2 cellular contexts compared by ENCODE assay signal in genomic region chr20:53788253-53789022, GRCh38.
TF ChIP-seq lines count a peak whose summit lies in the region.

No MANE protein-coding gene starts in this region.

TF ChIP-seq in GM23338, 12 proteins besides CTCF, POLR2A, EP300 and RAD21:
- TF ChIP-seq JUNB (IDR thresholded peaks at IDR 0.05; ENCODE audit: unreplicated experiment) (no peak), STAT1 (IDR thresholded peaks at IDR 0.05; ENCODE audit: unreplicated experiment) (no peak)
- TF ChIP-seq, protein P1, sequence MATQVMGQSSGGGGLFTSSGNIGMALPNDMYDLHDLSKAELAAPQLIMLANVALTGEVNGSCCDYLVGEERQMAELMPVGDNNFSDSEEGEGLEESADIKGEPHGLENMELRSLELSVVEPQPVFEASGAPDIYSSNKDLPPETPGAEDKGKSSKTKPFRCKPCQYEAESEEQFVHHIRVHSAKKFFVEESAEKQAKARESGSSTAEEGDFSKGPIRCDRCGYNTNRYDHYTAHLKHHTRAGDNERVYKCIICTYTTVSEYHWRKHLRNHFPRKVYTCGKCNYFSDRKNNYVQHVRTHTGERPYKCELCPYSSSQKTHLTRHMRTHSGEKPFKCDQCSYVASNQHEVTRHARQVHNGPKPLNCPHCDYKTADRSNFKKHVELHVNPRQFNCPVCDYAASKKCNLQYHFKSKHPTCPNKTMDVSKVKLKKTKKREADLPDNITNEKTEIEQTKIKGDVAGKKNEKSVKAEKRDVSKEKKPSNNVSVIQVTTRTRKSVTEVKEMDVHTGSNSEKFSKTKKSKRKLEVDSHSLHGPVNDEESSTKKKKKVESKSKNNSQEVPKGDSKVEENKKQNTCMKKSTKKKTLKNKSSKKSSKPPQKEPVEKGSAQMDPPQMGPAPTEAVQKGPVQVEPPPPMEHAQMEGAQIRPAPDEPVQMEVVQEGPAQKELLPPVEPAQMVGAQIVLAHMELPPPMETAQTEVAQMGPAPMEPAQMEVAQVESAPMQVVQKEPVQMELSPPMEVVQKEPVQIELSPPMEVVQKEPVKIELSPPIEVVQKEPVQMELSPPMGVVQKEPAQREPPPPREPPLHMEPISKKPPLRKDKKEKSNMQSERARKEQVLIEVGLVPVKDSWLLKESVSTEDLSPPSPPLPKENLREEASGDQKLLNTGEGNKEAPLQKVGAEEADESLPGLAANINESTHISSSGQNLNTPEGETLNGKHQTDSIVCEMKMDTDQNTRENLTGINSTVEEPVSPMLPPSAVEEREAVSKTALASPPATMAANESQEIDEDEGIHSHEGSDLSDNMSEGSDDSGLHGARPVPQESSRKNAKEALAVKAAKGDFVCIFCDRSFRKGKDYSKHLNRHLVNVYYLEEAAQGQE (IDR thresholded peaks at IDR 0.05; ENCODE audit: unreplicated experiment) = no peak

TF ChIP-seq in K562, 482 proteins besides CTCF, POLR2A, EP300 and RAD21 (continues in another document):
- no peak for TF ChIP-seq CC2D1A (IDR thresholded peaks at IDR 0.05)
- TF ChIP-seq NFIX (CRISPR knock-in tag; IDR thresholded peaks at IDR 0.05; ENCODE audit: low read depth) = no peak
- TF ChIP-seq XRCC4 (IDR thresholded peaks at IDR 0.05; ENCODE audit: extremely low read depth, insufficient read depth, insufficient read length) = no peak
- TF ChIP-seq C11orf30 (IDR thresholded peaks at IDR 0.05; ENCODE audit: low read depth) = peak; percentile 66; the same call in 1 of the 2 replicates
- no peak for TF ChIP-seq GATAD2A (IDR thresholded peaks at IDR 0.05)
- no peak for TF ChIP-seq ILF3 (IDR thresholded peaks at IDR 0.05; ENCODE audit: borderline replicate concordance)
- TF ChIP-seq ZNF408 (CRISPR knock-in tag; IDR thresholded peaks at IDR 0.05; ENCODE audit: low read depth) = no peak
- TF ChIP-seq ZNF24 (IDR thresholded peaks at IDR 0.05) = peak; percentile 66; the same call in 1 of the 2 replicates
- TF ChIP-seq, protein P2, sequence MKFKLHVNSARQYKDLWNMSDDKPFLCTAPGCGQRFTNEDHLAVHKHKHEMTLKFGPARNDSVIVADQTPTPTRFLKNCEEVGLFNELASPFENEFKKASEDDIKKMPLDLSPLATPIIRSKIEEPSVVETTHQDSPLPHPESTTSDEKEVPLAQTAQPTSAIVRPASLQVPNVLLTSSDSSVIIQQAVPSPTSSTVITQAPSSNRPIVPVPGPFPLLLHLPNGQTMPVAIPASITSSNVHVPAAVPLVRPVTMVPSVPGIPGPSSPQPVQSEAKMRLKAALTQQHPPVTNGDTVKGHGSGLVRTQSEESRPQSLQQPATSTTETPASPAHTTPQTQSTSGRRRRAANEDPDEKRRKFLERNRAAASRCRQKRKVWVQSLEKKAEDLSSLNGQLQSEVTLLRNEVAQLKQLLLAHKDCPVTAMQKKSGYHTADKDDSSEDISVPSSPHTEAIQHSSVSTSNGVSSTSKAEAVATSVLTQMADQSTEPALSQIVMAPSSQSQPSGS (CRISPR knock-in tag; IDR thresholded peaks at IDR 0.05) = no peak
- TF ChIP-seq FOXP1 (CRISPR knock-in tag; IDR thresholded peaks at IDR 0.05) = no peak
- TF ChIP-seq, protein P3, sequence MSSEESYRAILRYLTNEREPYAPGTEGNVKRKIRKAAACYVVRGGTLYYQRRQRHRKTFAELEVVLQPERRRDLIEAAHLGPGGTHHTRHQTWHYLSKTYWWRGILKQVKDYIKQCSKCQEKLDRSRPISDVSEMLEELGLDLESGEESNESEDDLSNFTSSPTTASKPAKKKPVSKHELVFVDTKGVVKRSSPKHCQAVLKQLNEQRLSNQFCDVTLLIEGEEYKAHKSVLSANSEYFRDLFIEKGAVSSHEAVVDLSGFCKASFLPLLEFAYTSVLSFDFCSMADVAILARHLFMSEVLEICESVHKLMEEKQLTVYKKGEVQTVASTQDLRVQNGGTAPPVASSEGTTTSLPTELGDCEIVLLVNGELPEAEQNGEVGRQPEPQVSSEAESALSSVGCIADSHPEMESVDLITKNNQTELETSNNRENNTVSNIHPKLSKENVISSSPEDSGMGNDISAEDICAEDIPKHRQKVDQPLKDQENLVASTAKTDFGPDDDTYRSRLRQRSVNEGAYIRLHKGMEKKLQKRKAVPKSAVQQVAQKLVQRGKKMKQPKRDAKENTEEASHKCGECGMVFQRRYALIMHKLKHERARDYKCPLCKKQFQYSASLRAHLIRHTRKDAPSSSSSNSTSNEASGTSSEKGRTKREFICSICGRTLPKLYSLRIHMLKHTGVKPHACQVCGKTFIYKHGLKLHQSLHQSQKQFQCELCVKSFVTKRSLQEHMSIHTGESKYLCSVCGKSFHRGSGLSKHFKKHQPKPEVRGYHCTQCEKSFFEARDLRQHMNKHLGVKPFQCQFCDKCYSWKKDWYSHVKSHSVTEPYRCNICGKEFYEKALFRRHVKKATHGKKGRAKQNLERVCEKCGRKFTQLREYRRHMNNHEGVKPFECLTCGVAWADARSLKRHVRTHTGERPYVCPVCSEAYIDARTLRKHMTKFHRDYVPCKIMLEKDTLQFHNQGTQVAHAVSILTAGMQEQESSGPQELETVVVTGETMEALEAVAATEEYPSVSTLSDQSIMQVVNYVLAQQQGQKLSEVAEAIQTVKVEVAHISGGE (CRISPR knock-in tag; IDR thresholded peaks at IDR 0.05) = peak in 1 of 3 experiments; percentile 84; a peak in 2 of 6 replicates
- TF ChIP-seq ZNF316 (IDR thresholded peaks at IDR 0.05) = peak; percentile 77
- no peak for TF ChIP-seq POU5F1 (IDR thresholded peaks at IDR 0.05; ENCODE audit: borderline replicate concordance, low read depth, low read length, partially characterized antibody)
- no peak for TF ChIP-seq SRSF1 (IDR thresholded peaks at IDR 0.05; ENCODE audit: low read depth, low read length)
- TF ChIP-seq FOXJ3 (CRISPR knock-in tag; IDR thresholded peaks at IDR 0.05) = no peak
- peak; percentile 82 for TF ChIP-seq MAFK (IDR thresholded peaks at IDR 0.05; ENCODE audit: low read length)
- no peak for TF ChIP-seq CBFB (CRISPR knock-in tag; IDR thresholded peaks at IDR 0.05)
- TF ChIP-seq, protein P4, sequence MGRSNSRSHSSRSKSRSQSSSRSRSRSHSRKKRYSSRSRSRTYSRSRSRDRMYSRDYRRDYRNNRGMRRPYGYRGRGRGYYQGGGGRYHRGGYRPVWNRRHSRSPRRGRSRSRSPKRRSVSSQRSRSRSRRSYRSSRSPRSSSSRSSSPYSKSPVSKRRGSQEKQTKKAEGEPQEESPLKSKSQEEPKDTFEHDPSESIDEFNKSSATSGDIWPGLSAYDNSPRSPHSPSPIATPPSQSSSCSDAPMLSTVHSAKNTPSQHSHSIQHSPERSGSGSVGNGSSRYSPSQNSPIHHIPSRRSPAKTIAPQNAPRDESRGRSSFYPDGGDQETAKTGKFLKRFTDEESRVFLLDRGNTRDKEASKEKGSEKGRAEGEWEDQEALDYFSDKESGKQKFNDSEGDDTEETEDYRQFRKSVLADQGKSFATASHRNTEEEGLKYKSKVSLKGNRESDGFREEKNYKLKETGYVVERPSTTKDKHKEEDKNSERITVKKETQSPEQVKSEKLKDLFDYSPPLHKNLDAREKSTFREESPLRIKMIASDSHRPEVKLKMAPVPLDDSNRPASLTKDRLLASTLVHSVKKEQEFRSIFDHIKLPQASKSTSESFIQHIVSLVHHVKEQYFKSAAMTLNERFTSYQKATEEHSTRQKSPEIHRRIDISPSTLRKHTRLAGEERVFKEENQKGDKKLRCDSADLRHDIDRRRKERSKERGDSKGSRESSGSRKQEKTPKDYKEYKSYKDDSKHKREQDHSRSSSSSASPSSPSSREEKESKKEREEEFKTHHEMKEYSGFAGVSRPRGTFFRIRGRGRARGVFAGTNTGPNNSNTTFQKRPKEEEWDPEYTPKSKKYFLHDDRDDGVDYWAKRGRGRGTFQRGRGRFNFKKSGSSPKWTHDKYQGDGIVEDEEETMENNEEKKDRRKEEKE (IDR thresholded peaks at IDR 0.05; ENCODE audit: borderline replicate concordance in 1 of 2, control insufficient read depth in 1 of 2, low read depth in 2 of 2, low read length in 1 of 2) = peak in 1 of 2 experiments; percentile 20; a peak in 1 of 4 replicates
- no peak for TF ChIP-seq ILK (tag; IDR thresholded peaks at IDR 0.05; ENCODE audit: borderline replicate concordance, low read depth)
- TF ChIP-seq MAFF (IDR thresholded peaks at IDR 0.05; ENCODE audit: low read length) = peak; percentile 82
- TF ChIP-seq USF2 (CRISPR knock-in tag; IDR thresholded peaks at IDR 0.05) = no peak
- TF ChIP-seq ETV6 (IDR thresholded peaks at IDR 0.05; ENCODE audit: borderline replicate concordance in 1 of 2, low read depth in 2 of 2, low read length in 1 of 2) = no peak
- TF ChIP-seq ETV6 (CRISPR knock-in tag; IDR thresholded peaks at IDR 0.05; ENCODE audit: borderline replicate concordance) = no peak
- peak; percentile 63 for TF ChIP-seq ZNF121 (CRISPR knock-in tag; conservative IDR thresholded peaks at IDR 0.05)
- TF ChIP-seq DPF2 (IDR thresholded peaks at IDR 0.05) = no peak
- no peak for TF ChIP-seq STAT6 (CRISPR knock-in tag; IDR thresholded peaks at IDR 0.05)
- no peak for TF ChIP-seq ZC3H11A (IDR thresholded peaks at IDR 0.05; ENCODE audit: low read depth, low read length)
- TF ChIP-seq ZNF407 (IDR thresholded peaks at IDR 0.05; ENCODE audit: low read depth) = no peak
